9 cellular contexts compared by ENCODE assay signal in the genomic region with DNA sequence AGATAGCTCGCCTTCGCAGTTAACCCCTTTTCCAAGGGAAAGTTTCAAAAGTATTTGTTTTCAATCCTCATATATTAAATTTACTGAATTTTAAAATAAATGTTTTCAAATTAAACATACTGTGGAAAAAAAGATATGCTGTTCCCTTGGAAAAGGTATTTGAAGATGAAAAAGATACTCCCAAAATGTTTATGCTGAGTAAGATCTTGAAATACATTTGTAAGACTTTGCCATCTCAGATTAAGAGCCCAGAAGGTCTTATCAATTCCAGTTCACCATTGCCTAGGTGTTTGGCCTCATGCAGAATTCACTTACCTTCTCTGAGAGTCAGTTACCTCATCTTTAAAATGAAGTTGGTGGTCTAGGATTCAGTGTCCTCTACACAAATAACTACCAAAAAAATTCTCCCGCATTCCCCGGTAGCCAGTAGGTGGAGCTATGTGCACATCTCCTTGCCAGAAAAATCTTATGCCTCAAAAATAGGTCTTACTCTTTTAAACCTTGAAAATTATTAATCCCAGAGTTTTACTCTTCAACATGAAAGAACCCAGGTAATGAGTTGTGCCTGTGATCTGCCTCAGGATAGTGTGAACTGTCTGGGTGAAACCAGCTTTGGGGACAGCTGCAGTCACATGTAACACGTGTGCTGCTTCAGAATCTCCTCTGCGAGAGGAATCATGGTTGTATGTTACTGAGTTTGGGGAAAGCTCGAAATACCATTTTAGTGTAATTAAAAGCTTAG.
DNase-seq lines count a peak whose midpoint lies in the region; ATAC-seq and TF ChIP-seq lines count a peak whose summit lies in the region.
"Had no signal": no experiment of that assay in that cellular context is flagged by ENCODE, and none has a peak within 500 bp of the region (broad histone marks: within the 10 kb centered on the region; RNA-seq: fewer than 3 reads in every experiment).

No MANE protein-coding gene starts in this region.

- H3K36me3 ChIP-seq in Caco-2 (ENCODE audit: control insufficient read depth, insufficient read depth, low read length) (no peaks in the 10 kb centered on the region; the same call in 1 of the 2 replicates), right atrium auricular region (peaks cover 97% of the 10 kb centered on the region), smooth muscle cell (ENCODE audit: low read depth) (peaks cover 10% of the 10 kb centered on the region)

- 72% methylated on average over 7 of the region's 7 CpGs for WGBS in smooth muscle cell (ENCODE audit: low lambda C conversion rate)

- BruUV-seq in Caco-2 (replicated peaks; lab: Mats Ljungman, UMichigan), result no TSS peak

- H3K9ac ChIP-seq in smooth muscle cell (ENCODE audit: low read depth), result no peak overlapping the region

- CTCF ChIA-PET in Caco-2 (lab: Charles Lee), result interaction anchor here (0.6 to 1.6 kb wide), 8 partner anchors 9 to 330 kb away, joined by 3 to 5 read pairs (median 4); partner anchors contain the start of gene ERCC4

- H3K27ac ChIP-seq in right atrium auricular region (no peak overlapping the region), smooth muscle cell (ENCODE audit: low read depth) (no peak overlapping the region)

- no peak overlapping the region for H3K4me3 ChIP-seq in Caco-2 (ENCODE audit: low read depth, low read length)
- H3K4me3 ChIP-seq in HFF-Myc (replicated peaks; ENCODE audit: low read depth, low read length), result no peak overlapping the region
- no peak overlapping the region for H3K4me3 ChIP-seq in right atrium auricular region
- H3K4me3 ChIP-seq in smooth muscle cell, result no peak overlapping the region

- H3K4me1 ChIP-seq in Caco-2 (no peaks in the 10 kb centered on the region), right atrium auricular region (no peaks in the 10 kb centered on the region), smooth muscle cell (ENCODE audit: low read depth) (no peaks in the 10 kb centered on the region)

- no peak for ATAC-seq in HG03571 (IDR thresholded peaks at IDR 0.05; ENCODE audit: unreplicated experiment)
- ATAC-seq: T-helper 17 cell had no signal

- no peaks in the 10 kb centered on the region for H3K27me3 Mint-ChIP-seq in Caco-2 (ENCODE audit: insufficient read depth, unreplicated experiment)
- H3K27me3 Mint-ChIP-seq in activated naive CD4-positive, alpha-beta T cell treated with anti-CD3 and anti-CD28 coated beads, Interleukin-2, amount 50 U/mL, for 24 hours, result no peaks in the 10 kb centered on the region
- H3K27me3 Mint-ChIP-seq: T-helper 17 cell had no signal

- H3K27me3 ChIP-seq in Caco-2 (replicated peaks; ENCODE audit: control insufficient read depth, insufficient read depth, low read length) (no peaks in the 10 kb centered on the region), right atrium auricular region (no peaks in the 10 kb centered on the region), smooth muscle cell (ENCODE audit: low read depth) (no peaks in the 10 kb centered on the region)

- H3K9me3 Mint-ChIP-seq in Caco-2 (ENCODE audit: unreplicated experiment), result no peaks in the 10 kb centered on the region
- no peaks in the 10 kb centered on the region for H3K9me3 Mint-ChIP-seq in activated naive CD4-positive, alpha-beta T cell treated with anti-CD3 and anti-CD28 coated beads, Interleukin-2, amount 50 U/mL, for 24 hours

- no peak overlapping the region for H3K27ac Mint-ChIP-seq in Caco-2 (ENCODE audit: unreplicated experiment)
- peak overlapping the region; percentile 4 for H3K27ac Mint-ChIP-seq in activated naive CD4-positive, alpha-beta T cell treated with anti-CD3 and anti-CD28 coated beads, Interleukin-2, amount 50 U/mL, for 24 hours
- H3K27ac Mint-ChIP-seq: T-helper 17 cell had no signal

- H3K79me2 ChIP-seq in smooth muscle cell (ENCODE audit: low read depth), result no peaks in the 10 kb centered on the region

- no peak overlapping the region for H3K4me2 ChIP-seq in smooth muscle cell

- H2AFZ ChIP-seq in smooth muscle cell (ENCODE audit: low read depth), result no peak overlapping the region

- intact Hi-C loops in Caco-2 (cut with micrococcal nuclease; ENCODE audit: unreplicated experiment), result loop anchor here (1.0 kb wide), 3 partner anchors 17 to 280 kb away; no protein-coding TSS in a partner anchor

- no peaks in the 10 kb centered on the region for H3K4me1 Mint-ChIP-seq in Caco-2 (ENCODE audit: low read depth, unreplicated experiment)
- no peaks in the 10 kb centered on the region for H3K4me1 Mint-ChIP-seq in activated naive CD4-positive, alpha-beta T cell treated with anti-CD3 and anti-CD28 coated beads, Interleukin-2, amount 50 U/mL, for 24 hours

- no peaks in the 10 kb centered on the region for H4K20me1 ChIP-seq in smooth muscle cell (ENCODE audit: low read depth)

- H3F3A ChIP-seq in smooth muscle cell (ENCODE audit: low read depth), result no peaks in the 10 kb centered on the region

- no peak overlapping the region for H3K4me3 Mint-ChIP-seq in Caco-2 (ENCODE audit: unreplicated experiment)
- no peak overlapping the region for H3K4me3 Mint-ChIP-seq in activated naive CD4-positive, alpha-beta T cell treated with anti-CD3 and anti-CD28 coated beads, Interleukin-2, amount 50 U/mL, for 24 hours
- H3K4me3 Mint-ChIP-seq: T-helper 17 cell had no signal

- TF ChIP-seq CTCF in Caco-2 (IDR thresholded peaks at IDR 0.05; ENCODE audit: insufficient read depth in 1 of 2, low read depth in 1 of 2, low read length in 1 of 2, severe bottlenecking in 1 of 2, unreplicated experiment in 1 of 2), result peak; percentile 69 to 81
- peak; percentile 86 for TF ChIP-seq CTCF in HFF-Myc (IDR thresholded peaks at IDR 0.05; ENCODE audit: low read depth, low read length, missing control alignments)
- peak; percentile 70 to 88 for TF ChIP-seq CTCF in right atrium auricular region (IDR thresholded peaks at IDR 0.05)
- TF ChIP-seq CTCF in smooth muscle cell (IDR thresholded peaks at IDR 0.05; ENCODE audit: borderline replicate concordance, insufficient read depth, poor library complexity, severe bottlenecking), result peak; percentile 91

- peaks cover 37% of the 10 kb centered on the region for H3K36me3 Mint-ChIP-seq in Caco-2 (ENCODE audit: insufficient read depth, unreplicated experiment)
- peaks cover 14% of the 10 kb centered on the region for H3K36me3 Mint-ChIP-seq in activated naive CD4-positive, alpha-beta T cell treated with anti-CD3 and anti-CD28 coated beads, Interleukin-2, amount 50 U/mL, for 24 hours

- DNase-seq in Caco-2 (peak in 1 of 2 experiments; percentile 46), HFF-Myc (ENCODE audit: extremely low read depth, low read depth) (peak; percentile 15), RPMI8226 (peak; percentile 60), right atrium auricular region (ENCODE audit: low spot score) (peak; percentile 63), smooth muscle cell (lab: John Stamatoyannopoulos, UW; ENCODE audit: unreplicated experiment) (no peak), 8988T (no peak)

- no peaks in the 10 kb centered on the region for H3K9me3 ChIP-seq in Caco-2
- H3K9me3 ChIP-seq in right atrium auricular region, result no peaks in the 10 kb centered on the region
- no peaks in the 10 kb centered on the region for H3K9me3 ChIP-seq in smooth muscle cell (replicated peaks; ENCODE audit: low read depth)

- POLR2A ChIA-PET in Caco-2 (lab: Charles Lee), result no interaction called here

Comparison
In these comparisons a context has a peak if more than half of its experiments do, and no peak if none do; other contexts are left out.
1. DNase-seq: peak in HFF-Myc (single experiment), RPMI8226 (single experiment) and right atrium auricular region (single experiment); none in smooth muscle cell (single experiment) and 8988T (single experiment).
2. Peak in every context shown above with its lines, with median percentiles within 50 percentile points of each other: CTCF ChIP-seq.